Comparison of ENCODE assay signal across 31 cellular contexts in genomic region chr17:13665872-13666635, GRCh38.
"Had no signal": no experiment of that assay in that cellular context is flagged by ENCODE, and none has a peak within 500 bp of the region (broad histone marks: within the 10 kb centered on the region; RNA-seq: fewer than 3 reads in every experiment).

No MANE protein-coding gene starts in this region.

- H2AFZ ChIP-seq: parathyroid adenoma had no signal

- H3K9me3 ChIP-seq: ovary, testis, uterus had no signal

- H3K4me1 ChIP-seq: parathyroid adenoma, psoas muscle, spleen, suprapubic skin, testis, tibial artery, transverse colon, upper lobe of right lung, uterus had no signal

- H3K27me3 ChIP-seq: ovary, testis, tibial artery, transverse colon, upper lobe of right lung, uterus had no signal

- H3K27me3 Mint-ChIP-seq: progenitor cell of endocrine pancreas; stimulated activated naive CD8-positive, alpha-beta T cell treated with anti-CD3 and anti-CD28 coated beads, Interleukin-15, amount 100 ng/mL, for 72 hours; type B pancreatic cell had no signal

- H3K36me3 Mint-ChIP-seq: type B pancreatic cell had no signal

- H3K4me3 Mint-ChIP-seq: naive thymus-derived CD8-positive, alpha-beta T cell; natural killer cell treated with Interleukin-12 subunit alpha and Interleukin-12 subunit beta and Interleukin-15 and Interleukin-18, amount 100 ng/mL, for 72 hours; nephron progenitor cell; neural crest cell; stimulated activated memory B cell treated with anti-CD40 and anti-IgM and Interleukin-4, amounts not matched to agents 10 μg/mL and 1 μg/mL and 100 μg/mL, for 72 hours; stimulated activated naive CD8-positive, alpha-beta T cell treated with anti-CD3 and anti-CD28 coated beads, Interleukin-15, amount 100 ng/mL, for 72 hours; type B pancreatic cell had no signal

- H3K27ac ChIP-seq: ovary, parathyroid adenoma, psoas muscle, skin epidermis, spleen, suprapubic skin, testis, tibial artery, transverse colon, upper lobe of right lung, uterus had no signal

- H3K4me2 ChIP-seq: smooth muscle cell had no signal

- ATAC-seq: naive thymus-derived CD8-positive, alpha-beta T cell; natural killer cell treated with Interleukin-12 subunit alpha and Interleukin-12 subunit beta and Interleukin-15 and Interleukin-18, amount 100 ng/mL, for 72 hours; psoas muscle; right cardiac atrium; sciatic nerve; stimulated activated memory B cell treated with anti-CD40 and anti-IgM and Interleukin-4, amounts not matched to agents 10 μg/mL and 1 μg/mL and 100 μg/mL, for 72 hours; stimulated activated naive CD8-positive, alpha-beta T cell treated with anti-CD3 and anti-CD28 coated beads, Interleukin-15, amount 100 ng/mL, for 72 hours; stimulated activated naive CD8-positive, alpha-beta T cell treated with anti-CD3 and anti-CD28 coated beads, Interleukin-15, Interleukin-2, amounts not matched to agents 100 U/mL and 50 U/mL, for 24 hours; upper lobe of right lung had no signal

- DNase-seq: naive thymus-derived CD8-positive, alpha-beta T cell; nephron progenitor cell; occipital lobe; ovary; psoas muscle; spleen; stimulated activated CD4-positive, alpha-beta T cell treated with anti-CD3 and anti-CD28 coated beads, Interleukin-12 subunit alpha, Interleukin-12 subunit beta, amount 100 ng/mL, for 4 hours; stimulated activated CD4-positive, alpha-beta T cell treated with anti-CD3 and anti-CD28 coated beads, Interleukin-1b, Interleukin-23, amount 100 ng/mL, for 48 hours; stimulated activated CD4-positive, alpha-beta T cell treated with anti-CD3 and anti-CD28 coated beads, Interleukin-4, amount 100 ng/mL, for 1 hour; stimulated activated CD4-positive, alpha-beta T cell treated with anti-CD3 and anti-CD28 coated beads, Interleukin-4, amount 100 ng/mL, for 4 hours; stimulated activated CD8-positive, alpha-beta memory T cell treated with anti-CD3 and anti-CD28 coated beads, Interleukin-4, amount 100 ng/mL, for 48 hours; stimulated activated naive CD4-positive, alpha-beta T cell; stimulated activated naive CD8-positive, alpha-beta T cell treated with anti-CD3 and anti-CD28 coated beads, Interleukin-15, amount 100 ng/mL, for 72 hours; stimulated activated naive CD8-positive, alpha-beta T cell treated with anti-CD3 and anti-CD28 coated beads, Interleukin-15, Interleukin-2, amounts not matched to agents 100 U/mL and 50 U/mL, for 24 hours; substantia nigra; testis; tibial artery; transverse colon; upper lobe of right lung; uterus had no signal

- H3K9ac ChIP-seq: parathyroid adenoma had no signal

- H3K27ac Mint-ChIP-seq: natural killer cell treated with Interleukin-12 subunit alpha and Interleukin-12 subunit beta and Interleukin-15 and Interleukin-18, amount 100 ng/mL, for 72 hours; nephron progenitor cell; progenitor cell of endocrine pancreas; stimulated activated memory B cell treated with anti-CD40 and anti-IgM and Interleukin-4, amounts not matched to agents 10 μg/mL and 1 μg/mL and 100 μg/mL, for 72 hours; stimulated activated naive CD8-positive, alpha-beta T cell treated with anti-CD3 and anti-CD28 coated beads, Interleukin-15, amount 100 ng/mL, for 72 hours; type B pancreatic cell had no signal

- H3K36me3 ChIP-seq: ovary, spleen, suprapubic skin, tibial artery, transverse colon, upper lobe of right lung, uterus had no signal

- H3K4me3 ChIP-seq: ovary, psoas muscle, skin epidermis, smooth muscle cell, spleen, suprapubic skin, testis, tibial artery, transverse colon, upper lobe of right lung, uterus had no signal

- H3K4me1 Mint-ChIP-seq: naive thymus-derived CD8-positive, alpha-beta T cell; neural crest cell; stimulated activated memory B cell treated with anti-CD40 and anti-IgM and Interleukin-4, amounts not matched to agents 10 μg/mL and 1 μg/mL and 100 μg/mL, for 72 hours; stimulated activated naive CD8-positive, alpha-beta T cell treated with anti-CD3 and anti-CD28 coated beads, Interleukin-15, amount 100 ng/mL, for 72 hours had no signal
